In genomic region chr7:44460325-44460724, GRCh38 we compare ENCODE assay signal across 8 cellular contexts. TPM values are rescaled to one million over a fixed set of nuclear protein-coding genes. Genes with fewer than 3 reads are reported as not detected.
A peak's percentile ranks its signal among the peaks of the same experiment; 100 is the strongest.
DNase-seq lines count a peak whose midpoint lies in the region; ATAC-seq and TF ChIP-seq lines count a peak whose summit lies in the region.

No MANE protein-coding gene starts in this region.

- TF ChIP-seq CTCF in dorsolateral prefrontal cortex (IDR thresholded peaks at IDR 0.05 in 54 of 56, conservative IDR thresholded peaks at IDR 0.05 in 2 of 56; ENCODE audit: low read depth in 1 of 56, partially characterized antibody in 56 of 56) = no peak
- TF ChIP-seq CTCF in sigmoid colon (IDR thresholded peaks at IDR 0.05) = no peak

- peak; percentile 99 for ATAC-seq in GM18498 (IDR thresholded peaks at IDR 0.05; ENCODE audit: unreplicated experiment)
- ATAC-seq in GM21576 (IDR thresholded peaks at IDR 0.05; ENCODE audit: unreplicated experiment) = peak; percentile 96

- peaks cover 16% of the 10 kb centered on the region; the same call in 1 of the 2 replicates for H3K36me3 ChIP-seq in Karpas-422 (ENCODE audit: insufficient read depth, low read length)
- peaks cover 0 to 10% (median 0%) of the 10 kb centered on the region in 4 donors for H3K36me3 ChIP-seq in sigmoid colon

- no peak for TF ChIP-seq EP300 in sigmoid colon (IDR thresholded peaks at IDR 0.05)

- H2AFZ ChIP-seq in Karpas-422 (ENCODE audit: low read length) = no peak overlapping the region

- 0 out of 2 replicates have a peak overlapping the region, but pooled peaks have one; percentile 11 for H3K9ac ChIP-seq in Karpas-422 (ENCODE audit: low read length)

- H3K4me1 ChIP-seq in Karpas-422 (ENCODE audit: low read length) = peaks cover 46% of the 10 kb centered on the region
- H3K4me1 ChIP-seq in sigmoid colon = peaks cover 0 to 10% (median 0%) of the 10 kb centered on the region in 4 donors

- WGBS in sigmoid colon, 2 donors = 44 to 73% methylated on average over 3 of the region's 3 CpGs

- peaks cover 93% of the 10 kb centered on the region for H3K79me2 ChIP-seq in Karpas-422 (ENCODE audit: low read length)

- peak; percentile 80 for DNase-seq in Karpas-422
- DNase-seq in activated effector memory CD4-positive, alpha-beta T cell treated with anti-CD3 and anti-CD28 coated beads, Interleukin-2, amount 50 U/mL, for 16 hours = peak; percentile 72
- DNase-seq in NCI-H82 treated with DMSO at 0.1 percent for 48 hours (lab: John Stamatoyannopoulos, UW; ENCODE audit: unreplicated experiment) = no peak
- DNase-seq in dorsolateral prefrontal cortex = no peak
- no peak for DNase-seq in sigmoid colon
- no peak for DNase-seq in AG08395 (ENCODE audit: low spot score)

- no peaks in the 10 kb centered on the region for H3K9me2 ChIP-seq in Karpas-422 (replicated peaks; ENCODE audit: insufficient read depth, low read length)

- H3K27ac ChIP-seq in Karpas-422 (ENCODE audit: low read length) = peak overlapping the region; percentile 78
- no peak overlapping the region for H3K27ac ChIP-seq in dorsolateral prefrontal cortex
- H3K27ac ChIP-seq in sigmoid colon = no peak overlapping the region

- H3K27me3 ChIP-seq in Karpas-422 (ENCODE audit: low read length) (no peaks in the 10 kb centered on the region), dorsolateral prefrontal cortex (no peaks in the 10 kb centered on the region), sigmoid colon (no peaks in the 10 kb centered on the region)

- no peaks in the 10 kb centered on the region for H4K20me1 ChIP-seq in Karpas-422 (ENCODE audit: insufficient read depth, low read depth, low read length)

- no peaks in the 10 kb centered on the region for H3K9me3 ChIP-seq in Karpas-422 (ENCODE audit: low read length)
- no peaks in the 10 kb centered on the region for H3K9me3 ChIP-seq in sigmoid colon

- H3K4me3 ChIP-seq in Karpas-422 (ENCODE audit: low read length) (peak overlapping the region; percentile 7; the same call in 1 of the 2 replicates), dorsolateral prefrontal cortex (no peak overlapping the region), sigmoid colon (no peak overlapping the region)

- TF ChIP-seq POLR2A in sigmoid colon (IDR thresholded peaks at IDR 0.05) = no peak

- H3K4me2 ChIP-seq in Karpas-422 (ENCODE audit: low read depth, low read length, poor library complexity, severe bottlenecking) = peak overlapping the region; percentile 51

- intact Hi-C loops in dorsolateral prefrontal cortex (cut with DNase I) (no loop called here), sigmoid colon (cut with DNase I) (no loop called here)

RNA-seq across cellular contexts. Expression of gene NUDCD3, which starts 30.1 kb away (rescaled TPM):
- 56.1 and 84.1 TPM in 2 replicates for total RNA-seq in Karpas-422 (2014; rRNA removed; shearing (Covaris generic); ENCODE audit: low replicate concordance)
- total RNA-seq in dorsolateral prefrontal cortex = 100 to 1,000 TPM; 157 to 398 (median 298) TPM
- total RNA-seq in sigmoid colon = 10 to 100 TPM; 23.5 to 50.5 (median 47.1) TPM
- polyA plus RNA-seq in sigmoid colon = 10 to 100 TPM; 14.3 to 37.2 (median 15.6) TPM

Comparison
In these comparisons a context has a peak if more than half of its experiments do, and no peak if none do; other contexts are left out.
1. DNase-seq: peak in Karpas-422 (single experiment) and activated effector memory CD4-positive, alpha-beta T cell treated with anti-CD3 and anti-CD28 coated beads, Interleukin-2, amount 50 U/mL, for 16 hours (single experiment); none in NCI-H82 treated with DMSO at 0.1 percent for 48 hours (single experiment), dorsolateral prefrontal cortex (0 of 10), sigmoid colon (single experiment) and AG08395 (single experiment).